In genomic region chr1:26305667-26306289, GRCh38 we compare ENCODE assay signal across 1 cellular context.
TF ChIP-seq lines count a peak whose summit lies in the region.

No MANE protein-coding gene starts in this region.

TF ChIP-seq in K562, 482 proteins besides CTCF, POLR2A, EP300 and RAD21 (continued from another document):
- no peak for TF ChIP-seq ZFP36 (IDR thresholded peaks at IDR 0.05; ENCODE audit: low read depth, low read length, partially characterized antibody)
- no peak for TF ChIP-seq HNRNPH1 (optimal IDR thresholded peaks at IDR 0.05; ENCODE audit: low read depth, low read length)
- TF ChIP-seq EHMT2 (IDR thresholded peaks at IDR 0.05) = no peak
